In the genomic region with DNA sequence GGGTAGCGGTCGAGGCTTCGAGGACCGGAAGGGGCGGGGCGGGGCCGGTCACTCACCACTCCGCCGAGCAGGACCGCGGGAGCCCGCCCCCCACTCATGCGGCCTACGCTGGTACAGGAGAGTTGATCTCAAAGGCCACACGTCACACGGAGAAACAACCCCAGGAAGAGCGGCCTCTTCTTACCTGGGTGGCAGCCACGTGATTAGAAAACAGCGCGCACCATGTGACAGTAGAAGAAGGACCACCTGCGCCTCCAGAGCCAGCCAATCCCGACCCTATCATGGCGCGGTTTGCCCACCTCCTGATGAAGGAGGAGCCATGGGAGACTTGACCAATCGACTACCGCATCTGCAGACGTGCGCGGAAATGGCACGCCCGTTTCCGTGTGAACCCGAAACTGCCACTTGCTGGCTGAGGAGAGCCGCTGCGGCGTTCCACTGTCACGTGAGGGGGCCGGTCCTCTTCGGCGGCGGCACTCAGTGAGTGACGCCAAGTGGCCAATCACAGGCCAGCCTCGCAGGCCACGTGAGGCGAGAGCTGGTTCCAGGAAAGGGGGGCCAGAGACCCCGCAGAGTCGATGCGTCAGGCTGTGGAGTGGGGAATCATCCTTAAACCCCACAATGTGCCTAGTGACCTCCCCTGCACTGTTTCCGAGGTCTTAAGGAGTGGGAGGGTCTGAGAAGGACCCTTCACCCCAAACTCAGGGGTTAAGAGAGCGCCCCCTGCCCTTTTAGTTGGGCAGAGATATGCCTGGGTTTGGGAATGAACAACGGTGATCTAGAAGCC, we compare ENCODE assay signal across 1 cellular context.
A peak's percentile ranks its signal among the peaks of the same experiment; 100 is the strongest.
TF ChIP-seq lines count a peak whose summit lies in the region.

A gene with protein sequence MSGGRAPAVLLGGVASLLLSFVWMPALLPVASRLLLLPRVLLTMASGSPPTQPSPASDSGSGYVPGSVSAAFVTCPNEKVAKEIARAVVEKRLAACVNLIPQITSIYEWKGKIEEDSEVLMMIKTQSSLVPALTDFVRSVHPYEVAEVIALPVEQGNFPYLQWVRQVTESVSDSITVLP (minus strand): TSS at position 205 of the 787 bp plus-strand sequence. CDS start 107 bp downstream, at position 98.

TF ChIP-seq in H1, 55 proteins besides CTCF, POLR2A, EP300 and RAD21:
- peak; percentile 78; the same call in 1 of the 2 replicates for TF ChIP-seq CREB1 (IDR thresholded peaks at IDR 0.05)
- TF ChIP-seq SP4 (IDR thresholded peaks at IDR 0.05; ENCODE audit: low read length) = peak; percentile 90
- no peak for TF ChIP-seq CHD2 (IDR thresholded peaks at IDR 0.05; ENCODE audit: low read length)
- peak; percentile 33; the same call in 1 of the 2 replicates for TF ChIP-seq SRF (IDR thresholded peaks at IDR 0.05; ENCODE audit: low read depth, low read length)
- peak; percentile 25; the same call in 1 of the 2 replicates for TF ChIP-seq TAF1 (IDR thresholded peaks at IDR 0.05; ENCODE audit: low read depth, low read length)
- peak; percentile 53; the same call in 1 of the 2 replicates for TF ChIP-seq TBP (IDR thresholded peaks at IDR 0.05; ENCODE audit: low read depth, low read length)
- TF ChIP-seq, protein P1, sequence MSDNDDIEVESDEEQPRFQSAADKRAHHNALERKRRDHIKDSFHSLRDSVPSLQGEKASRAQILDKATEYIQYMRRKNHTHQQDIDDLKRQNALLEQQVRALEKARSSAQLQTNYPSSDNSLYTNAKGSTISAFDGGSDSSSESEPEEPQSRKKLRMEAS (IDR thresholded peaks at IDR 0.05) = peak; percentile 90
- TF ChIP-seq, protein P2, sequence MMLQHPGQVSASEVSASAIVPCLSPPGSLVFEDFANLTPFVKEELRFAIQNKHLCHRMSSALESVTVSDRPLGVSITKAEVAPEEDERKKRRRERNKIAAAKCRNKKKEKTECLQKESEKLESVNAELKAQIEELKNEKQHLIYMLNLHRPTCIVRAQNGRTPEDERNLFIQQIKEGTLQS (IDR thresholded peaks at IDR 0.05; ENCODE audit: insufficient read depth, low read depth, low read length) = peak; percentile 97
- TF ChIP-seq TCF12 (IDR thresholded peaks at IDR 0.05; ENCODE audit: low read depth, low read length) = peak; percentile 16; the same call in 1 of the 2 replicates
- peak; percentile 14 for TF ChIP-seq SAP30 (IDR thresholded peaks at IDR 0.05; ENCODE audit: insufficient read depth, insufficient replicate concordance, low read length)
- TF ChIP-seq PHF8 (conservative IDR thresholded peaks at IDR 0.05; ENCODE audit: low read depth, low read length) = peak; percentile 41
- no peak for TF ChIP-seq KDM5A (IDR thresholded peaks at IDR 0.05; ENCODE audit: low read length)
- TF ChIP-seq SP1 (IDR thresholded peaks at IDR 0.05; ENCODE audit: low read depth, low read length) = 0 out of 2 replicates have a peak, but pooled peaks have one; percentile 32
- TF ChIP-seq SP2 (IDR thresholded peaks at IDR 0.05; ENCODE audit: low read length) = no peak
- TF ChIP-seq SIN3A (conservative IDR thresholded peaks at IDR 0.05 in 1 of 2, IDR thresholded peaks at IDR 0.05 in 1 of 2; ENCODE audit: low read depth in 1 of 2, low read length in 2 of 2) = peak; percentile 78 to 83; a peak in 2 of 4 replicates
- TF ChIP-seq NRF1 (IDR thresholded peaks at IDR 0.05; ENCODE audit: low read depth, low read length) = 0 out of 2 replicates have a peak, but pooled peaks have one; percentile 2
- TF ChIP-seq CEBPB (IDR thresholded peaks at IDR 0.05; ENCODE audit: low read depth, low read length) = no peak
- TF ChIP-seq HDAC2 (IDR thresholded peaks at IDR 0.05; ENCODE audit: borderline replicate concordance in 1 of 2, low read depth in 2 of 2, low read length in 2 of 2) = peak; percentile 8 to 25; a peak in 2 of 4 replicates
- TF ChIP-seq, protein P3, sequence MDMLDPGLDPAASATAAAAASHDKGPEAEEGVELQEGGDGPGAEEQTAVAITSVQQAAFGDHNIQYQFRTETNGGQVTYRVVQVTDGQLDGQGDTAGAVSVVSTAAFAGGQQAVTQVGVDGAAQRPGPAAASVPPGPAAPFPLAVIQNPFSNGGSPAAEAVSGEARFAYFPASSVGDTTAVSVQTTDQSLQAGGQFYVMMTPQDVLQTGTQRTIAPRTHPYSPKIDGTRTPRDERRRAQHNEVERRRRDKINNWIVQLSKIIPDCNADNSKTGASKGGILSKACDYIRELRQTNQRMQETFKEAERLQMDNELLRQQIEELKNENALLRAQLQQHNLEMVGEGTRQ (IDR thresholded peaks at IDR 0.05; ENCODE audit: low read length) = peak; percentile 97
- TF ChIP-seq KDM1A (IDR thresholded peaks at IDR 0.05; ENCODE audit: borderline replicate concordance, low read length) = no peak; the same call in 1 of the 2 replicates
- peak; percentile 32 for TF ChIP-seq NANOG (IDR thresholded peaks at IDR 0.05; ENCODE audit: insufficient read depth, low read depth, low read length, poor library complexity, severe bottlenecking)
- no peak for TF ChIP-seq JUND (IDR thresholded peaks at IDR 0.05; ENCODE audit: low read length)
- TF ChIP-seq BACH1 (IDR thresholded peaks at IDR 0.05; ENCODE audit: low read length) = peak; percentile 92
- TF ChIP-seq ASH2L (IDR thresholded peaks at IDR 0.05; ENCODE audit: low read length) = no peak
- TF ChIP-seq, protein P4, sequence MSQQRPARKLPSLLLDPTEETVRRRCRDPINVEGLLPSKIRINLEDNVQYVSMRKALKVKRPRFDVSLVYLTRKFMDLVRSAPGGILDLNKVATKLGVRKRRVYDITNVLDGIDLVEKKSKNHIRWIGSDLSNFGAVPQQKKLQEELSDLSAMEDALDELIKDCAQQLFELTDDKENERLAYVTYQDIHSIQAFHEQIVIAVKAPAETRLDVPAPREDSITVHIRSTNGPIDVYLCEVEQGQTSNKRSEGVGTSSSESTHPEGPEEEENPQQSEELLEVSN (IDR thresholded peaks at IDR 0.05) = peak; percentile 72
- peak; percentile 47 for TF ChIP-seq TAF7 (optimal IDR thresholded peaks at IDR 0.05; ENCODE audit: borderline replicate concordance, low read depth, low read length)
